ENCODE assay signal across 9 cellular contexts in genomic region chr19:34711890-34712289, GRCh38. TPM values are rescaled to one million over a fixed set of nuclear protein-coding genes. Genes with fewer than 3 reads are reported as not detected.
DNase-seq lines count a peak whose midpoint lies in the region; ATAC-seq and TF ChIP-seq lines count a peak whose summit lies in the region.
"Had no signal": no experiment of that assay in that cellular context is flagged by ENCODE, and none has a peak within 500 bp of the region (broad histone marks: within the 10 kb centered on the region; RNA-seq: fewer than 3 reads in every experiment).

No MANE protein-coding gene starts in this region.

- H4K91ac ChIP-seq in H9 (ENCODE audit: insufficient read length, low read depth, low read length): no peak overlapping the region

- no peak overlapping the region for H3K56ac ChIP-seq in H9 (ENCODE audit: insufficient read length, low read depth, low read length)

- DNase-seq in ELF-1 (ENCODE audit: low read depth, low spot score) (peak; percentile 23), H9 (peak; percentile 57), NCI-H526 (lab: John Stamatoyannopoulos, UW) (peak; percentile 96 to 97), iPS DF 19.7 (ENCODE audit: low read depth, low spot score) (peak; percentile 63), NCI-H524 treated with DMSO at 0.1 percent for 48 hours (lab: John Stamatoyannopoulos, UW) (no peak), T-cell (no peak), sciatic nerve (ENCODE audit: low spot score) (no peak)

- H3K27ac Mint-ChIP-seq in H9: no peak overlapping the region
- no peak overlapping the region for H3K27ac Mint-ChIP-seq in T-cell
- H3K27ac Mint-ChIP-seq: CD14-positive monocyte; CD8-positive, alpha-beta T cell had no signal

- H3K4me1 ChIP-seq in H9 (ENCODE audit: insufficient read depth, low read length): no peaks in the 10 kb centered on the region

- H3K27me3 ChIP-seq in H9 (ENCODE audit: insufficient read depth, low read length): no peaks in the 10 kb centered on the region

- H3K36me3 Mint-ChIP-seq in H9 (ENCODE audit: insufficient read depth in 1 of 3, low read depth in 3 of 3) (peaks cover 9 to 11% (median 9%) of the 10 kb centered on the region in 3 experiments), T-cell (peaks cover 4% of the 10 kb centered on the region)
- H3K36me3 Mint-ChIP-seq: CD14-positive monocyte; CD8-positive, alpha-beta T cell had no signal

- no peak overlapping the region for H2AFZ ChIP-seq in H9 (ENCODE audit: low read length)

- H4K8ac ChIP-seq in H9 (replicated peaks; ENCODE audit: insufficient read length, low read depth, low read length): no peak overlapping the region

- H3K27me3 Mint-ChIP-seq in H9 (ENCODE audit: low read depth): peaks cover 14% of the 10 kb centered on the region
- peaks cover 35 to 38% of the 10 kb centered on the region in 2 donors for H3K27me3 Mint-ChIP-seq in T-cell

- H3K23me2 ChIP-seq in H9 (ENCODE audit: insufficient read length, low read depth, low read length, poor library complexity, severe bottlenecking): no peaks in the 10 kb centered on the region

- no peak overlapping the region for H3K4me3 Mint-ChIP-seq in H9
- no peak overlapping the region for H3K4me3 Mint-ChIP-seq in T-cell
- H3K4me3 Mint-ChIP-seq: CD14-positive monocyte; CD8-positive, alpha-beta T cell had no signal

- no peak overlapping the region for H3K27ac ChIP-seq in H9 (ENCODE audit: insufficient read length, low read depth, low read length)

- no peak overlapping the region for H3K18ac ChIP-seq in H9 (ENCODE audit: insufficient read length, low read depth, low read length)

- H2BK120ac ChIP-seq in H9 (ENCODE audit: low read depth, low read length, poor library complexity, severe bottlenecking): no peak overlapping the region

- H3K23ac ChIP-seq in H9 (ENCODE audit: insufficient read length, low read depth, low read length): no peak overlapping the region

- no peak overlapping the region for H2BK20ac ChIP-seq in H9 (ENCODE audit: low read depth, low read length, poor library complexity, severe bottlenecking)

- intact Hi-C loops in sciatic nerve (cut with DNase I): loop anchor here (5.0 kb wide), 1 partner anchor 75 kb away; no protein-coding TSS in a partner anchor

- H3K4ac ChIP-seq in H9 (ENCODE audit: low read depth, low read length): no peak overlapping the region

- no peak for ATAC-seq in T-cell (replicated peaks in 1 of 4)
- no peak for ATAC-seq in sciatic nerve

- WGBS in H9 (ENCODE audit: extremely low coverage, insufficient read length, low lambda C conversion rate): no CpG with 5 or more reads among the region's 6 CpGs

- peaks cover 16% of the 10 kb centered on the region for H3K9me3 ChIP-seq in H9 (ENCODE audit: control insufficient read depth, low read depth, low read length)

- TF ChIP-seq CTCF in H9 (conservative IDR thresholded peaks at IDR 0.05): no peak

- H3K9me3 Mint-ChIP-seq in H9: peaks cover 82 to 85% of the 10 kb centered on the region in 2 experiments
- H3K9me3 Mint-ChIP-seq in T-cell: peaks cover 5 to 21% (median 12%) of the 10 kb centered on the region in 3 donors

- H3K9ac ChIP-seq in H9 (ENCODE audit: extremely low read depth, insufficient read length, low read length): no peak overlapping the region

- H3K79me1 ChIP-seq in H9 (ENCODE audit: insufficient read depth, low read depth, low read length, poor library complexity, severe bottlenecking): no peaks in the 10 kb centered on the region

- no peak overlapping the region for H4K5ac ChIP-seq in H9 (ENCODE audit: insufficient read length, low read depth, low read length)

- H3T11ph ChIP-seq in H9 (ENCODE audit: low read length): no peak overlapping the region

- H3K4me2 ChIP-seq in H9 (ENCODE audit: insufficient read depth, insufficient read length, low read length): peak overlapping the region; percentile 21

- no peak overlapping the region for H2AK5ac ChIP-seq in H9 (ENCODE audit: insufficient read length, low read length)

- peaks cover 5 to 8% of the 10 kb centered on the region in 2 experiments; a peak in 3 of 4 replicates for H3K4me1 Mint-ChIP-seq in H9
- H3K4me1 Mint-ChIP-seq in T-cell: no peaks in the 10 kb centered on the region
- H3K4me1 Mint-ChIP-seq: CD14-positive monocyte had no signal

- CTCF ChIA-PET in T-cell (lab: Charles Lee): interaction anchor here (0.6 to 4.4 kb wide), 7 partner anchors 35 to 894 kb away, joined by 3 to 24 read pairs (median 5); no protein-coding TSS in a partner anchor

- no peak overlapping the region for H2BK12ac ChIP-seq in H9 (ENCODE audit: insufficient read length, low read depth, low read length)

- H4K20me1 ChIP-seq in H9 (ENCODE audit: control insufficient read depth, insufficient read depth, insufficient read length): no peaks in the 10 kb centered on the region

- no peaks in the 10 kb centered on the region for H3K79me2 ChIP-seq in H9 (ENCODE audit: insufficient read depth, low read length)

- H3K14ac ChIP-seq in H9 (ENCODE audit: insufficient read depth, low read length): no peak overlapping the region

- no peak overlapping the region for H2BK15ac ChIP-seq in H9 (ENCODE audit: low read depth, low read length)

- no peak overlapping the region for H2BK5ac ChIP-seq in H9 (ENCODE audit: insufficient read length, low read length)

- POLR2A ChIA-PET in T-cell (lab: Charles Lee): interaction anchor here in 1 of 2 donors (0.7 kb wide), 1 partner anchor 81 kb away, joined by 3 read pairs; no protein-coding TSS in a partner anchor

RNA-seq across cellular contexts. Expression of gene ZNF181, which starts 22.2 kb away (rescaled TPM):
- total RNA-seq in H9 (2021) (8.2 and 9.9 TPM in 2 replicates), T-cell (10 to 100 TPM in 3 of 5 donors, 1 to 10 TPM in 2; 4.5 to 22.9 (median 17.7) TPM), sciatic nerve (17.4 TPM)

RNA-seq across cellular contexts. Expression of gene ZNF302, which starts 34.4 kb away (rescaled TPM):
- total RNA-seq in H9 (2021) (22.4 and 23.3 TPM in 2 replicates), T-cell (10 to 100 TPM; 18.1 to 41.6 (median 35.7) TPM), sciatic nerve (46.3 TPM)

RNA-seq across cellular contexts. Expression of gene SCGB2B2, which starts 34.9 kb away (rescaled TPM):
- total RNA-seq in H9 (2021) (not detected in 2 replicates), T-cell (1 to 10 TPM in 1 of 5 donors, under 1 TPM in 4; 0.16 to 1.4 (median 0.64) TPM), sciatic nerve (1.3 TPM)

Comparison
In these comparisons a context has a peak if more than half of its experiments do, and no peak if none do; other contexts are left out.
1. DNase-seq: peak in ELF-1 (single experiment), H9 (single experiment), NCI-H526 (2 of 2) and iPS DF 19.7 (single experiment); none in NCI-H524 treated with DMSO at 0.1 percent for 48 hours (single experiment), T-cell (0 of 34) and sciatic nerve (single experiment).